9 cellular contexts compared by ENCODE assay signal in the genomic region with DNA sequence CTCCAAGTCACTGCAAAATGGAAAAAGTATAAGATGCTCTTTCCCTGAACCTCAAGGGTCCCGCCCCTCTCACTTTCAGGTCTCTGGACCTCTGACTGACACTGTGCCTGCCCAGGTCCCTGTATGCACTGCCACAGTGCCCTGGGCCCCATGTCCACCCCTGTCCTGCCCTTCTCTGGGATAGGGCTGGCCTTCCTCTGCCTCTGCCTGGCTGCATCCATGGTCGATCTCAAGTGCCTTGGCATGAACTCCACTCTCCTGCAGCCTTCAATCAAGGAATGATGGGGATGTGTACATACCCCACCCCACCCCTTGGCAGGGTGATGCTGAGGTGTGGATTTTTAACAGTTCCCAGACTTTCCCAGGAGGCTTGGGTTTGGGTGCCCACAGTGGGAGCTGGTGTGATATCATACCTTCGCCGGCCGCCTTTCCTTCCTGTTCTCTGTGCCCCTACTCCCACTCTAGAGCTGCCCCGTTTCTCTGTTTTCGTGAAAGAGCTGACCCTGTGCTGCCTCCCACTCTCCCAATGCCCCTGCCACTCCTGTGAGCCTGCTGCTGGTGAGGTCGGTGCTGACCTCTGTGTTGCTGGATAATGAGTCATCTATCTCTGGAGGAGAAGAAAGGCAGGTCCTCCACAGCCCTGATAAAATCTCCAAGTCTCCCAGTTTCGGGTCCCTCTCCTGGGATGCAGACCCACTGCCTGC. TPM values are rescaled to one million over a fixed set of nuclear protein-coding genes. Genes with fewer than 3 reads are reported as not detected.
DNase-seq lines count a peak whose midpoint lies in the region; ATAC-seq and TF ChIP-seq lines count a peak whose summit lies in the region.
"Had no signal": no experiment of that assay in that cellular context is flagged by ENCODE, and none has a peak within 500 bp of the region (broad histone marks: within the 10 kb centered on the region; RNA-seq: fewer than 3 reads in every experiment).

No MANE protein-coding gene starts in this region.

- no peak for ATAC-seq in HG03378 (IDR thresholded peaks at IDR 0.05; ENCODE audit: unreplicated experiment)
- ATAC-seq in GM18498 (IDR thresholded peaks at IDR 0.05; ENCODE audit: unreplicated experiment), result no peak

- DNase-seq in activated CD4-positive, alpha-beta T cell treated with anti-CD3 and anti-CD28 coated beads, Interleukin-2, amount 10 ng/mL, durations not matched to agents 24 days and 14 days, result no peak
- no peak for DNase-seq in activated CD4-positive, alpha-beta T cell treated with anti-CD3 and anti-CD28 coated beads for 1 hour
- DNase-seq in RPMI7951 (ENCODE audit: low read depth) (peak; percentile 51), fibroblast of mammary gland (ENCODE audit: low read depth) (peak; percentile 53), osteocyte (ENCODE audit: extremely low spot score, unreplicated experiment) (peak; percentile 78), NCI-H2196 treated with DMSO at 0.1 percent for 48 hours (lab: John Stamatoyannopoulos, UW; ENCODE audit: unreplicated experiment) (no peak)

- H3K9me3 Mint-ChIP-seq in activated CD4-positive, alpha-beta T cell treated with anti-CD3 and anti-CD28 coated beads, Interleukin-2, amount 10 ng/mL, durations not matched to agents 24 days and 14 days, result no peaks in the 10 kb centered on the region
- no peaks in the 10 kb centered on the region for H3K9me3 Mint-ChIP-seq in osteocyte (ENCODE audit: unreplicated experiment)

- intact Hi-C loops in activated CD4-positive, alpha-beta T cell treated with anti-CD3 and anti-CD28 coated beads, Interleukin-2, amount 10 ng/mL, durations not matched to agents 24 days and 14 days (cut with micrococcal nuclease), result loop anchor here (5.0 kb wide), 1 partner anchor 733 kb away; a partner anchor contains a TSS

- H3K4me3 Mint-ChIP-seq in activated CD4-positive, alpha-beta T cell treated with anti-CD3 and anti-CD28 coated beads, Interleukin-2, amount 10 ng/mL, durations not matched to agents 24 days and 14 days, result peak overlapping the region; percentile 13
- H3K4me3 Mint-ChIP-seq in osteocyte (ENCODE audit: unreplicated experiment), result no peak overlapping the region

- H3K4me3 ChIP-seq in fibroblast of mammary gland (ENCODE audit: control insufficient read depth, low read depth, low read length), result no peak overlapping the region
- H3K4me3 ChIP-seq: SK-N-MC had no signal

- peak overlapping the region; percentile 57 for H3K27ac Mint-ChIP-seq in activated CD4-positive, alpha-beta T cell treated with anti-CD3 and anti-CD28 coated beads, Interleukin-2, amount 10 ng/mL, durations not matched to agents 24 days and 14 days
- H3K27ac Mint-ChIP-seq in osteocyte (ENCODE audit: unreplicated experiment), result no peak overlapping the region

- H3K36me3 Mint-ChIP-seq in activated CD4-positive, alpha-beta T cell treated with anti-CD3 and anti-CD28 coated beads, Interleukin-2, amount 10 ng/mL, durations not matched to agents 24 days and 14 days (ENCODE audit: low read depth), result peaks cover 57% of the 10 kb centered on the region
- peaks cover 14% of the 10 kb centered on the region for H3K36me3 Mint-ChIP-seq in osteocyte (ENCODE audit: unreplicated experiment)

- no peaks in the 10 kb centered on the region for H3K27me3 Mint-ChIP-seq in activated CD4-positive, alpha-beta T cell treated with anti-CD3 and anti-CD28 coated beads, Interleukin-2, amount 10 ng/mL, durations not matched to agents 24 days and 14 days
- H3K27me3 Mint-ChIP-seq in osteocyte (ENCODE audit: unreplicated experiment), result no peaks in the 10 kb centered on the region

- peaks cover 69% of the 10 kb centered on the region for H3K4me1 Mint-ChIP-seq in activated CD4-positive, alpha-beta T cell treated with anti-CD3 and anti-CD28 coated beads, Interleukin-2, amount 10 ng/mL, durations not matched to agents 24 days and 14 days
- H3K4me1 Mint-ChIP-seq in osteocyte (ENCODE audit: unreplicated experiment), result peaks cover 35% of the 10 kb centered on the region

- TF ChIP-seq CTCF in fibroblast of mammary gland (conservative IDR thresholded peaks at IDR 0.05; ENCODE audit: control insufficient read depth, insufficient read depth, low read depth, low read length), result no peak
- TF ChIP-seq CTCF in osteocyte (IDR thresholded peaks at IDR 0.05), result no peak

RNA-seq across cellular contexts. Expression of a gene that starts 18.9 kb away (rescaled TPM):
- 61.7 and 61.9 TPM in 2 replicates for total RNA-seq in activated CD4-positive, alpha-beta T cell treated with anti-CD3 and anti-CD28 coated beads, Interleukin-2, amount 10 ng/mL, durations not matched to agents 24 days and 14 days
- total RNA-seq in RPMI7951 (2014; rRNA removed; shearing (Covaris generic)), result 26.0 and 28.4 TPM in 2 replicates
- total RNA-seq in osteocyte, result 30.2 and 31.5 TPM in 2 replicates

RNA-seq across cellular contexts. Expression of a gene that starts 32.0 kb away (rescaled TPM):
- 177 and 178 TPM in 2 replicates for total RNA-seq in activated CD4-positive, alpha-beta T cell treated with anti-CD3 and anti-CD28 coated beads, Interleukin-2, amount 10 ng/mL, durations not matched to agents 24 days and 14 days
- total RNA-seq in RPMI7951 (2014; rRNA removed; shearing (Covaris generic)), result 103 and 118 TPM in 2 replicates
- 46.4 and 48.5 TPM in 2 replicates for total RNA-seq in osteocyte

Comparison
In these comparisons a context has a peak if more than half of its experiments do, and no peak if none do; other contexts are left out.
1. DNase-seq: peak in RPMI7951 (single experiment), fibroblast of mammary gland (single experiment) and osteocyte (single experiment); none in activated CD4-positive, alpha-beta T cell treated with anti-CD3 and anti-CD28 coated beads, Interleukin-2, amount 10 ng/mL, durations not matched to agents 24 days and 14 days (single experiment), activated CD4-positive, alpha-beta T cell treated with anti-CD3 and anti-CD28 coated beads for 1 hour (single experiment) and NCI-H2196 treated with DMSO at 0.1 percent for 48 hours (single experiment).